In genomic region chr11:111836766-111837165, GRCh38 we compare ENCODE assay signal across 11 cellular contexts. TPM values are rescaled to one million over a fixed set of nuclear protein-coding genes. Genes with fewer than 3 reads are reported as not detected.
A peak's percentile ranks its signal among the peaks of the same experiment; 100 is the strongest.
DNase-seq lines count a peak whose midpoint lies in the region; ATAC-seq, FAIRE-seq and TF ChIP-seq lines count a peak whose summit lies in the region.
"Had no signal": no experiment of that assay in that cellular context is flagged by ENCODE, and none has a peak within 500 bp of the region (broad histone marks: within the 10 kb centered on the region; RNA-seq: fewer than 3 reads in every experiment).

No MANE protein-coding gene starts in this region.

- no peaks in the 10 kb centered on the region for H3K9me3 Mint-ChIP-seq in Calu3 (ENCODE audit: low read depth, unreplicated experiment)

- intact Hi-C loops in left lung (cut with DNase I), result loop anchor here in 1 of 2 donors (10.0 kb wide), 1 partner anchor 62 kb away; no protein-coding TSS in a partner anchor
- intact Hi-C loops in Calu3 (cut with micrococcal nuclease; ENCODE audit: unreplicated experiment), result no loop called here

- ATAC-seq in GM18861 (IDR thresholded peaks at IDR 0.05; ENCODE audit: unreplicated experiment), result peak; percentile 82
- peak; percentile 76 for ATAC-seq in HG03565 (IDR thresholded peaks at IDR 0.05; ENCODE audit: unreplicated experiment)
- ATAC-seq in left lung, result peak; percentile 16

- H3K27ac Mint-ChIP-seq in Calu3 (ENCODE audit: unreplicated experiment), result no peak overlapping the region
- H3K27ac Mint-ChIP-seq: activated naive CD8-positive, alpha-beta T cell had no signal

- no peaks in the 10 kb centered on the region for H3K36me3 Mint-ChIP-seq in Calu3 (ENCODE audit: insufficient read depth, unreplicated experiment)

- H3K27me3 Mint-ChIP-seq in Calu3 (ENCODE audit: unreplicated experiment), result no peaks in the 10 kb centered on the region
- H3K27me3 Mint-ChIP-seq: activated naive CD8-positive, alpha-beta T cell had no signal

- TF ChIP-seq POLR2A in H54 (IDR thresholded peaks at IDR 0.05; ENCODE audit: low read depth, low read length), result no peak

- no peak overlapping the region for H3K4me3 Mint-ChIP-seq in Calu3 (ENCODE audit: low read depth, unreplicated experiment)
- H3K4me3 Mint-ChIP-seq: activated naive CD8-positive, alpha-beta T cell had no signal

- no TSS peak for BruUV-seq in Calu3 (replicated peaks; lab: Mats Ljungman, UMichigan)

- no peak for TF ChIP-seq CTCF in left lung (IDR thresholded peaks at IDR 0.05)
- no peak for TF ChIP-seq CTCF in Calu3 (IDR thresholded peaks at IDR 0.05; ENCODE audit: unreplicated experiment)

- DNase-seq in H54 (ENCODE audit: insufficient read length, low spot score), result no peak
- DNase-seq in left lung, result no peak
- DNase-seq in Calu3, result no peak
- no peak for DNase-seq in NCI-H2081 treated with DMSO at 0.1 percent for 48 hours (lab: John Stamatoyannopoulos, UW)
- no peak for DNase-seq in activated effector memory CD4-positive, alpha-beta T cell treated with Interleukin-2 at 50 U/mL for 16 hours
- no peak for DNase-seq in DMS53 (lab: John Stamatoyannopoulos, UW)
- DNase-seq: NCI-H446, T1000 had no signal

- H3K27ac ChIP-seq in left lung, result no peak overlapping the region

- peak; percentile 20 for FAIRE-seq in H54 (lab: Jason Lieb, UNC)

- no peak overlapping the region for H3K4me3 ChIP-seq in left lung

- H3K36me3 ChIP-seq in left lung, result peaks cover 0 to 40% of the 10 kb centered on the region in 2 donors

- peaks cover 18% of the 10 kb centered on the region for H3K4me1 Mint-ChIP-seq in Calu3 (ENCODE audit: low read depth, unreplicated experiment)

- H3K4me1 ChIP-seq in left lung, result peaks cover 0 to 12% of the 10 kb centered on the region in 2 donors

- no peaks in the 10 kb centered on the region for H3K27me3 ChIP-seq in left lung

- CTCF ChIA-PET in Calu3 (lab: Charles Lee), result interaction anchor here (0.6 kb wide), 1 partner anchor 18 kb away, joined by 3 read pairs; no protein-coding TSS in a partner anchor

- no peaks in the 10 kb centered on the region for H3K9me3 ChIP-seq in left lung

RNA-seq across cellular contexts. Expression of gene ALG9, which starts 34.6 kb away (rescaled TPM):
- total RNA-seq in left lung (10 to 100 TPM; 27.5 to 31.2 TPM), Calu3 (2022) (12.6 and 14.2 TPM in 2 replicates)

RNA-seq across cellular contexts. Expression of gene FDXACB1, which starts 42.2 kb away (rescaled TPM):
- total RNA-seq in left lung (1 to 10 TPM; 1.7 to 4.1 TPM), Calu3 (2022) (1.7 and 1.8 TPM in 2 replicates)

RNA-seq across cellular contexts. Expression of gene CFAP68, which starts 42.6 kb away (rescaled TPM):
- total RNA-seq in left lung (10 to 100 TPM; 20.4 to 20.9 TPM), Calu3 (2022) (28.1 and 29.8 TPM in 2 replicates)

Comparison
In these comparisons a context has a peak if more than half of its experiments do, and no peak if none do; other contexts are left out.
1. ATAC-seq: peak in every context shown above with its lines; median percentile 82 in GM18861; 76 in HG03565; 16 in left lung.